Comparison of ENCODE assay signal across 12 cellular contexts in the genomic region with DNA sequence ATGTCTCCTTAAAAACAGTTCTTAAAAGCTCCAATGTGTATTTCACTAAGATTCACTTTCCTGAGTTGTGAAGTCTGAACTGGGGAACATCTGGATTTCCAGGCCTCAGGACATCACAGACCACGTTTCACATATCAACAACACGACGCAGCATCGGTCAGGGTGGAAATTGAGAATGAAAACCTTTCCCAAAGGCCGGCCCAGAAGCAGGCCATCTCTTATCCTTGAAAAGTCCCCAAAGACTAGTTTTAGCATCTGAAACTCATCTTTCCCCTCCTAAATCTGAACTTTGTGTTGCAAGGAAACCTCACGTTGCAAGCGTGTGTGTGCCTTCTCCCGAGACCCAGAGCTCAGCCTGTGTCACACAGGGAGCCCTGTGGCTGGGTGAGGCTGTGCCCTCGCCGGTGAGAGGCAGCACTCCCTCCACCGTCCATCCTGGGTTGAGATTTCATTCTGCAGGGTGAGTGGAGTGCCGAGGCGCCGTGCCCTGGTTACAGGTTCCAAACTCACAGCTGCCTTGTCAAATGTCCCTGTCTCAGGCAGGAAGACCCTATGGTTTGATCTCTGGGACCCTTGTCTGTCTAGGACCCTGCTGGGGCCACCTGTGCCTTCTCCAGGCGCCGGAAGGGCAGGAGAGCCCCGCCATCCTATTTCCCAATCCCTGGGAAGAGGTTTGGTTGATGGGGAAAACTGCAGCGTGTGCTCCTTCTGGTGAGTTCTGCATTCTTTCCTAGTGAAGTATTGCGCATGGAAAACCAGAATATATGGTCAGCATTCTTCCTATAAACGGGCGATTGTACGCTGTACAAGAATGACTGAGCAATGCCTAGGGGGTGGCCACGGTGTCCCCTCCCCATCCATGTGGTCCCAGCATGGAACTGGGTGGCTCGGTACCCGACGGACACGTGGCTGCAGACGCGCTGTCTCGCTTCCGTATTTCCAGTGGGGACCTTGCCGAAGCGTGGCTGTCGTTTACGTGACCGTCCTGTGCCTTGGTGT.
DNase-seq lines count a peak whose midpoint lies in the region; ATAC-seq, FAIRE-seq and TF ChIP-seq lines count a peak whose summit lies in the region.
"Had no signal": no experiment of that assay in that cellular context is flagged by ENCODE, and none has a peak within 500 bp of the region (broad histone marks: within the 10 kb centered on the region; RNA-seq: fewer than 3 reads in every experiment).

No MANE protein-coding gene starts in this region.

- no peak overlapping the region for H3K27ac Mint-ChIP-seq in activated T-helper 17 cell treated with anti-CD3 and anti-CD28 coated beads, Interleukin-2, amount 50 U/mL, for 72 hours
- H3K27ac Mint-ChIP-seq: activated naive CD8-positive, alpha-beta T cell; stimulated activated effector memory CD8-positive, alpha-beta T cell treated with anti-CD3 and anti-CD28 coated beads, Interleukin-12 subunit alpha, Interleukin-12 subunit beta, amount 100 ng/mL, for 72 hours had no signal

- H3K9ac ChIP-seq in mucosa of stomach (ENCODE audit: low read length): peak overlapping the region; percentile 47

- no peaks in the 10 kb centered on the region for H3K27me3 ChIP-seq in Peyer's patch
- H3K27me3 ChIP-seq in mucosa of stomach (ENCODE audit: control insufficient read depth, insufficient read depth, low read length): no peaks in the 10 kb centered on the region

- TF ChIP-seq POLR2A in Peyer's patch (IDR thresholded peaks at IDR 0.05): no peak

- peaks cover 1% of the 10 kb centered on the region for H3K4me1 Mint-ChIP-seq in activated T-helper 17 cell treated with anti-CD3 and anti-CD28 coated beads, Interleukin-2, amount 50 U/mL, for 72 hours
- H3K4me1 Mint-ChIP-seq: stimulated activated effector memory CD8-positive, alpha-beta T cell treated with anti-CD3 and anti-CD28 coated beads, Interleukin-12 subunit alpha, Interleukin-12 subunit beta, amount 100 ng/mL, for 72 hours had no signal

- ATAC-seq in GM18868 (IDR thresholded peaks at IDR 0.05; ENCODE audit: unreplicated experiment) (no peak), GM19463 (IDR thresholded peaks at IDR 0.05; ENCODE audit: unreplicated experiment) (no peak)
- ATAC-seq in activated T-helper 17 cell treated with anti-CD3 and anti-CD28 coated beads, Interleukin-2, amount 50 U/mL, for 72 hours (replicated peaks): no peak
- ATAC-seq: stimulated activated effector memory CD8-positive, alpha-beta T cell treated with anti-CD3 and anti-CD28 coated beads, Interleukin-12 subunit alpha, Interleukin-12 subunit beta, amount 100 ng/mL, for 72 hours had no signal

- peak overlapping the region; percentile 25 to 80 (median 44) for H3K27ac ChIP-seq in Peyer's patch

- H3K4me3 Mint-ChIP-seq in activated T-helper 17 cell treated with anti-CD3 and anti-CD28 coated beads, Interleukin-2, amount 50 U/mL, for 72 hours: no peak overlapping the region
- H3K4me3 Mint-ChIP-seq: activated naive CD8-positive, alpha-beta T cell; stimulated activated effector memory CD8-positive, alpha-beta T cell treated with anti-CD3 and anti-CD28 coated beads, Interleukin-12 subunit alpha, Interleukin-12 subunit beta, amount 100 ng/mL, for 72 hours had no signal

- TF ChIP-seq CTCF in Peyer's patch (IDR thresholded peaks at IDR 0.05) (no peak), fibroblast of mammary gland (conservative IDR thresholded peaks at IDR 0.05; ENCODE audit: control insufficient read depth, insufficient read depth, low read depth, low read length) (no peak)

- H3K4me1 ChIP-seq in Peyer's patch: no peaks in the 10 kb centered on the region
- H3K4me1 ChIP-seq in mucosa of stomach (ENCODE audit: control insufficient read depth, insufficient read depth, low read length): peaks cover 6% of the 10 kb centered on the region

- FAIRE-seq in urothelium cell line (lab: Jason Lieb, UNC): peak; percentile 42

- peaks cover 2% of the 10 kb centered on the region for H3K27me3 Mint-ChIP-seq in activated T-helper 17 cell treated with anti-CD3 and anti-CD28 coated beads, Interleukin-2, amount 50 U/mL, for 72 hours

- H3K36me3 Mint-ChIP-seq in activated T-helper 17 cell treated with anti-CD3 and anti-CD28 coated beads, Interleukin-2, amount 50 U/mL, for 72 hours (ENCODE audit: low read depth): no peaks in the 10 kb centered on the region
- H3K36me3 Mint-ChIP-seq: activated naive CD8-positive, alpha-beta T cell; stimulated activated effector memory CD8-positive, alpha-beta T cell treated with anti-CD3 and anti-CD28 coated beads, Interleukin-12 subunit alpha, Interleukin-12 subunit beta, amount 100 ng/mL, for 72 hours had no signal

- H3K36me3 ChIP-seq in Peyer's patch: no peaks in the 10 kb centered on the region
- no peaks in the 10 kb centered on the region for H3K36me3 ChIP-seq in mucosa of stomach (ENCODE audit: control insufficient read depth, insufficient read depth, low read length)

- H3K9me3 Mint-ChIP-seq in activated T-helper 17 cell treated with anti-CD3 and anti-CD28 coated beads, Interleukin-2, amount 50 U/mL, for 72 hours: no peaks in the 10 kb centered on the region
- H3K9me3 Mint-ChIP-seq: stimulated activated effector memory CD8-positive, alpha-beta T cell treated with anti-CD3 and anti-CD28 coated beads, Interleukin-12 subunit alpha, Interleukin-12 subunit beta, amount 100 ng/mL, for 72 hours had no signal

- H3K4me3 ChIP-seq in Peyer's patch (no peak overlapping the region), fibroblast of mammary gland (ENCODE audit: control insufficient read depth, low read depth, low read length) (no peak overlapping the region), mucosa of stomach (ENCODE audit: low read length) (no peak overlapping the region)

- DNase-seq in Peyer's patch: peak in 1 of 3 donors; percentile 45
- peak; percentile 80 for DNase-seq in fibroblast of mammary gland (ENCODE audit: low read depth)
- no peak for DNase-seq in urothelium cell line (ENCODE audit: low spot score)
- DNase-seq: activated CD4-positive, alpha-beta T cell treated with anti-CD3 and anti-CD28 coated beads for 48 hours; NCI-H2029; stimulated activated CD4-positive, alpha-beta T cell treated with anti-CD3 and anti-CD28 coated beads, Interleukin-12 subunit alpha, Interleukin-12 subunit beta, amount 100 ng/mL, for 4 hours had no signal

- H3K9me3 ChIP-seq in Peyer's patch: no peaks in the 10 kb centered on the region
- no peaks in the 10 kb centered on the region for H3K9me3 ChIP-seq in mucosa of stomach (ENCODE audit: control insufficient read depth, low read length)
